Comparison of ENCODE assay signal across 32 cellular contexts in genomic region chr6:132053523-132053922, GRCh38.
A peak's percentile ranks its signal among the peaks of the same experiment; 100 is the strongest.
DNase-seq lines count a peak whose midpoint lies in the region; ATAC-seq and TF ChIP-seq lines count a peak whose summit lies in the region.
"Had no signal": no experiment of that assay in that cellular context is flagged by ENCODE, and none has a peak within 500 bp of the region (broad histone marks: within the 10 kb centered on the region; RNA-seq: fewer than 3 reads in every experiment).

No MANE protein-coding gene starts in this region.

- intact Hi-C loops in IMR-90 (cut with micrococcal nuclease): loop anchor here (5.0 kb wide), 1 partner anchor 41 kb away; no protein-coding TSS in a partner anchor
- intact Hi-C loops in spleen (cut with DNase I; ENCODE audit: low total_unique reads): no loop called here

- H3K79me1 ChIP-seq in IMR-90 (ENCODE audit: low read depth in 1 of 2, low read length in 2 of 2): peaks cover 0 to 3% of the 10 kb centered on the region in 2 experiments; a peak in 1 of 4 replicates

- H3K4me1 Mint-ChIP-seq in nephron: peaks cover 14% of the 10 kb centered on the region
- H3K4me1 Mint-ChIP-seq: activated CD4-positive, alpha-beta T cell treated with anti-CD3 and anti-CD28 coated beads for 36 hours; CD14-positive monocyte; neural progenitor cell had no signal

- BruUV-seq in IMR-90 (replicated peaks; lab: Mats Ljungman, UMichigan): no TSS peak

- H3K9me3 ChIP-seq in IMR-90 (ENCODE audit: control insufficient read depth, insufficient read depth, low read length) (no peaks in the 10 kb centered on the region), spleen (peaks cover 0 to 10% (median 0%) of the 10 kb centered on the region in 8 donors)
- H3K9me3 ChIP-seq: adrenal gland, Caco-2, stomach had no signal

- H3K27ac ChIP-seq in IMR-90 (ENCODE audit: insufficient read depth, low read length): peak overlapping the region; percentile 100; the same call in 1 of the 2 replicates
- H3K27ac ChIP-seq in spleen: no peak overlapping the region
- H3K27ac ChIP-seq: adrenal gland, neural progenitor cell, stomach, tibial nerve, VCaP had no signal

- H2AFZ ChIP-seq in IMR-90 (replicated peaks; ENCODE audit: low read length, poor library complexity): no peak overlapping the region
- H2AFZ ChIP-seq: neural progenitor cell had no signal

- peak overlapping the region; percentile 65 for H2AK5ac ChIP-seq in IMR-90 (ENCODE audit: low read depth, low read length)

- TF ChIP-seq RAD21 in IMR-90 (IDR thresholded peaks at IDR 0.05; ENCODE audit: low read length): no peak

- in situ Hi-C loops in IMR-90 (cut with MboI; ENCODE audit: low sequenced_read_pairs): no loop called here

- H3K23ac ChIP-seq in IMR-90 (ENCODE audit: low read depth, low read length): peak overlapping the region; percentile 74; the same call in 1 of the 2 replicates

- H3K4ac ChIP-seq in IMR-90 (ENCODE audit: low read depth, low read length): peak overlapping the region; percentile 97

- H2AK9ac ChIP-seq in IMR-90 (replicated peaks; ENCODE audit: low read depth, low read length, poor library complexity): no peak overlapping the region

- TF ChIP-seq POLR2A in IMR-90 (IDR thresholded peaks at IDR 0.05; ENCODE audit: low read depth, low read length) (no peak), spleen (IDR thresholded peaks at IDR 0.05) (no peak)

- H3K27me3 ChIP-seq in IMR-90 (ENCODE audit: control insufficient read depth, insufficient read depth, low read length) (no peaks in the 10 kb centered on the region), spleen (replicated peaks in 1 of 7) (no peaks in the 10 kb centered on the region)
- H3K27me3 ChIP-seq: adrenal gland, neural progenitor cell, stomach, tibial nerve had no signal

- peak overlapping the region; percentile 98 for H4K91ac ChIP-seq in IMR-90 (ENCODE audit: insufficient read depth, low read depth, low read length)

- peak overlapping the region; percentile 96 for H2BK20ac ChIP-seq in IMR-90 (ENCODE audit: low read depth, low read length)

- no CpG with 5 or more reads among the region's 2 CpGs for WGBS in IMR-90 (ENCODE audit: extremely low coverage in 2 of 2, insufficient read length in 1 of 2), 2 experiments
- WGBS in spleen, 5 donors: 73 to 88% (median 78%) methylated on average over 2 of the region's 2 CpGs

- dilution Hi-C loops in IMR-90 (cut with HindIII; ENCODE audit: low sequenced_read_pairs, unreplicated experiment): no loop called here

- ATAC-seq in IMR-90 (ENCODE audit: low read depth): peak; percentile 81
- ATAC-seq in GM19397 (IDR thresholded peaks at IDR 0.05; ENCODE audit: unreplicated experiment): no peak
- ATAC-seq: activated CD4-positive, alpha-beta T cell treated with anti-CD3 and anti-CD28 coated beads for 36 hours; activated CD8-positive, alpha-beta T cell treated with anti-CD3 and anti-CD28 coated beads for 36 hours; K562; Panc1; right cardiac atrium had no signal

- peak overlapping the region; percentile 97 for H2BK5ac ChIP-seq in IMR-90 (ENCODE audit: low read depth, low read length, poor library complexity, severe bottlenecking)

- H4K5ac ChIP-seq in IMR-90 (ENCODE audit: low read depth, low read length): peak overlapping the region; percentile 98

- CTCF ChIA-PET in IMR-90 (lab: Yijun Ruan, JAX): interaction anchor here (0.7 kb wide), 1 partner anchor 15 kb away, joined by 6 read pairs; no protein-coding TSS in a partner anchor

- peaks cover 4% of the 10 kb centered on the region; the same call in 1 of the 2 replicates for H3K9me1 ChIP-seq in IMR-90 (ENCODE audit: insufficient read depth, low read length)

- peak overlapping the region; percentile 89 for H3K56ac ChIP-seq in IMR-90 (ENCODE audit: extremely low read depth, insufficient read depth, low read length)

- 0 out of 2 replicates have a peak overlapping the region, but pooled peaks have one; percentile 16 for H3K14ac ChIP-seq in IMR-90 (replicated peaks; ENCODE audit: low read depth, low read length)

- H2BK15ac ChIP-seq in IMR-90 (ENCODE audit: low read depth, low read length): peak overlapping the region; percentile 48; the same call in 2 of the 3 replicates

- peak overlapping the region; percentile 99 for H2BK120ac ChIP-seq in IMR-90 (ENCODE audit: low read depth, low read length)

- H3K27me3 Mint-ChIP-seq in nephron (ENCODE audit: low read depth): no peaks in the 10 kb centered on the region
- H3K27me3 Mint-ChIP-seq: activated CD4-positive, alpha-beta T cell treated with anti-CD3 and anti-CD28 coated beads for 36 hours; activated CD8-positive, alpha-beta T cell treated with anti-CD3 and anti-CD28 coated beads for 36 hours had no signal

- DNase-seq in AG09309 (ENCODE audit: low read depth): peak; percentile 32
- DNase-seq in IMR-90: peak; percentile 91
- DNase-seq in choroid plexus epithelial cell (ENCODE audit: low read depth): peak; percentile 63
- DNase-seq in spleen: no peak
- DNase-seq in putamen (ENCODE audit: low spot score): no peak
- no peak for DNase-seq in SK-N-DZ (ENCODE audit: low spot score)
- DNase-seq: activated CD4-positive, alpha-beta T cell treated with anti-CD3 and anti-CD28 coated beads for 36 hours; activated CD8-positive, alpha-beta memory T cell treated with anti-CD3 and anti-CD28 coated beads, Interleukin-2, amount 50 U/mL, for 48 hours; activated CD8-positive, alpha-beta T cell treated with anti-CD3 and anti-CD28 coated beads for 36 hours; activated naive CD4-positive, alpha-beta T cell treated with anti-CD3 and anti-CD28 coated beads for 36 hours; adrenal gland; Caco-2; DMS79; glutamatergic neuron; GOT3; MM.1S; NCI-H1417 treated with DMSO at 0.1 percent for 48 hours; right cardiac atrium; SHP77 treated with DMSO at 0.1 percent for 48 hours; stimulated activated CD4-positive, alpha-beta T cell treated with anti-CD3 and anti-CD28 coated beads, Interleukin-12 subunit alpha, Interleukin-12 subunit beta, amount 100 ng/mL, for 4 hours; stimulated activated CD4-positive, alpha-beta T cell treated with anti-CD3 and anti-CD28 coated beads, Interleukin-2, amount 100 ng/mL, for 48 hours; stomach; T-helper 9 cell had no signal

- H3K9ac ChIP-seq in IMR-90 (ENCODE audit: low read depth, low read length): peak overlapping the region; percentile 91
- H3K9ac ChIP-seq: neural progenitor cell had no signal

- peak overlapping the region; percentile 92 to 93 for H4K8ac ChIP-seq in IMR-90 (ENCODE audit: low read depth in 2 of 2, low read length in 2 of 2)

- no peak overlapping the region for H3K4me3 Mint-ChIP-seq in nephron
- H3K4me3 Mint-ChIP-seq: activated CD4-positive, alpha-beta T cell treated with anti-CD3 and anti-CD28 coated beads for 36 hours; activated CD8-positive, alpha-beta T cell treated with anti-CD3 and anti-CD28 coated beads for 36 hours; activated naive CD4-positive, alpha-beta T cell treated with anti-CD3 and anti-CD28 coated beads for 36 hours; brain; CD14-positive monocyte; neural progenitor cell had no signal

- H3K9me3 Mint-ChIP-seq in nephron: peaks cover 16% of the 10 kb centered on the region

- POLR2A ChIA-PET in IMR-90 (lab: Charles Lee; ENCODE audit: unreplicated experiment): interaction anchor here (0.6 to 1.1 kb wide), 2 partner anchors 102 to 1208 kb away, joined by 4 to 9 read pairs; partner anchors contain the start of gene CCN2

- TF ChIP-seq CTCF in AG09309 (IDR thresholded peaks at IDR 0.05; ENCODE audit: control insufficient read depth, insufficient read depth, low read depth, low read length, missing control alignments) (no peak), IMR-90 (conservative IDR thresholded peaks at IDR 0.05; ENCODE audit: low read depth, low read length) (no peak), choroid plexus epithelial cell (conservative IDR thresholded peaks at IDR 0.05; ENCODE audit: low read depth, low read length) (no peak), nephron (IDR thresholded peaks at IDR 0.05; ENCODE audit: unreplicated experiment in 3 of 3) (no peak), spleen (IDR thresholded peaks at IDR 0.05 in 8 of 11, conservative IDR thresholded peaks at IDR 0.05 in 3 of 11) (no peak)

- H3K36me3 ChIP-seq in IMR-90 (ENCODE audit: control insufficient read depth, insufficient read depth, low read length): no peaks in the 10 kb centered on the region
- no peaks in the 10 kb centered on the region for H3K36me3 ChIP-seq in spleen
- H3K36me3 ChIP-seq: adrenal gland, neural progenitor cell, stomach, tibial nerve had no signal

- H3K4me3 ChIP-seq in AG09309 (ENCODE audit: control insufficient read depth, low read depth, low read length) (no peak overlapping the region), IMR-90 (ENCODE audit: insufficient read depth, low read depth, low read length) (no peak overlapping the region), choroid plexus epithelial cell (ENCODE audit: low read depth, low read length) (no peak overlapping the region), spleen (no peak overlapping the region)
- H3K4me3 ChIP-seq: adrenal gland, K562, neural progenitor cell, stomach, tibial nerve had no signal

- H3K4me2 ChIP-seq in IMR-90 (ENCODE audit: low read depth, low read length): peak overlapping the region; percentile 44; the same call in 1 of the 2 replicates
- H3K4me2 ChIP-seq: neural progenitor cell had no signal

- H3K27ac Mint-ChIP-seq in nephron: peak overlapping the region in 2 of 3 experiments; percentile 12 to 28
- H3K27ac Mint-ChIP-seq: activated CD4-positive, alpha-beta T cell treated with anti-CD3 and anti-CD28 coated beads for 36 hours; activated CD8-positive, alpha-beta T cell treated with anti-CD3 and anti-CD28 coated beads for 36 hours; activated naive CD4-positive, alpha-beta T cell treated with anti-CD3 and anti-CD28 coated beads for 36 hours; brain; CD14-positive monocyte; neural progenitor cell had no signal

- H4K20me1 ChIP-seq in IMR-90 (ENCODE audit: insufficient read depth, low read length): no peaks in the 10 kb centered on the region

- H3K36me3 Mint-ChIP-seq in nephron (ENCODE audit: low read depth): no peaks in the 10 kb centered on the region
- H3K36me3 Mint-ChIP-seq: brain, CD14-positive monocyte had no signal

- H3K18ac ChIP-seq in IMR-90 (ENCODE audit: low read depth, low read length): peak overlapping the region; percentile 99

- peaks cover 11% of the 10 kb centered on the region for H3K4me1 ChIP-seq in IMR-90 (ENCODE audit: control insufficient read depth, insufficient read depth, low read length)
- no peaks in the 10 kb centered on the region for H3K4me1 ChIP-seq in spleen
- H3K4me1 ChIP-seq: adrenal gland, Caco-2, neural progenitor cell, stomach had no signal

TF ChIP-seq in IMR-90, 13 proteins besides CTCF, POLR2A, EP300 and RAD21 (continues in another document):
- TF ChIP-seq MAFK (IDR thresholded peaks at IDR 0.05; ENCODE audit: low read depth, low read length): peak; percentile 29; the same call in 1 of the 2 replicates
- no peak for TF ChIP-seq RCOR1 (IDR thresholded peaks at IDR 0.05; ENCODE audit: insufficient replicate concordance, low read length)
- TF ChIP-seq CHD1 (IDR thresholded peaks at IDR 0.05; ENCODE audit: low read depth, low read length): no peak
- no peak for TF ChIP-seq BHLHE40 (IDR thresholded peaks at IDR 0.05; ENCODE audit: low read depth, low read length)
- no peak for TF ChIP-seq NFE2L2 (IDR thresholded peaks at IDR 0.05; ENCODE audit: low read depth, low read length)
- peak; percentile 25; the same call in 1 of the 2 replicates for TF ChIP-seq FOS (IDR thresholded peaks at IDR 0.05; ENCODE audit: low read depth, low read length)
- TF ChIP-seq CEBPB (IDR thresholded peaks at IDR 0.05; ENCODE audit: low read depth, low read length): peak; percentile 41; the same call in 1 of the 2 replicates

Comparison
In these comparisons a context has a peak if more than half of its experiments do, and no peak if none do; other contexts are left out.
1. DNase-seq: peak in AG09309 (single experiment), IMR-90 (single experiment) and choroid plexus epithelial cell (single experiment); none in spleen (single experiment), putamen (single experiment) and SK-N-DZ (single experiment).